ENCODE assay signal across 17 cellular contexts in genomic region chrX:108396188-108396885, GRCh38. TPM values are rescaled to one million over a fixed set of nuclear protein-coding genes. Genes with fewer than 3 reads are reported as not detected.
DNase-seq lines count a peak whose midpoint lies in the region; ATAC-seq and TF ChIP-seq lines count a peak whose summit lies in the region.
"Had no signal": no experiment of that assay in that cellular context is flagged by ENCODE, and none has a peak within 500 bp of the region (broad histone marks: within the 10 kb centered on the region; RNA-seq: fewer than 3 reads in every experiment).

No MANE protein-coding gene starts in this region.

- no peak overlapping the region for H3K9ac ChIP-seq in endodermal cell (ENCODE audit: extremely low read depth, low read length, poor library complexity, severe bottlenecking)

- peaks cover 47% of the 10 kb centered on the region for H3K4me1 Mint-ChIP-seq in endodermal cell
- no peaks in the 10 kb centered on the region for H3K4me1 Mint-ChIP-seq in activated T-cell treated with anti-CD3 and anti-CD28 coated beads, Interleukin-2, amount 50 U/mL, for 4 hours (ENCODE audit: low read depth)

- ATAC-seq in activated T-cell treated with anti-CD3 and anti-CD28 coated beads, Interleukin-2, amount 50 U/mL, for 4 hours = no peak
- ATAC-seq in HG02884 (IDR thresholded peaks at IDR 0.05; ENCODE audit: unreplicated experiment) = no peak

- WGBS in endodermal cell (ENCODE audit: insufficient coverage in 1 of 2, insufficient read length in 1 of 2), 2 experiments = 40 to 70% methylated on average over 1 to 6 of the region's 6 CpGs

- no peaks in the 10 kb centered on the region for H3K27me3 Mint-ChIP-seq in endodermal cell (ENCODE audit: insufficient read depth)
- H3K27me3 Mint-ChIP-seq in activated T-cell treated with anti-CD3 and anti-CD28 coated beads, Interleukin-2, amount 50 U/mL, for 4 hours (ENCODE audit: low read depth) = no peaks in the 10 kb centered on the region

- peaks cover 20% of the 10 kb centered on the region for H3K9me3 ChIP-seq in endodermal cell (ENCODE audit: control insufficient read depth, low read length)
- H3K9me3 ChIP-seq: BE2C, HAP-1, uterus had no signal

- H3K9me3 Mint-ChIP-seq in endodermal cell = peaks cover 24% of the 10 kb centered on the region
- H3K9me3 Mint-ChIP-seq in activated T-cell treated with anti-CD3 and anti-CD28 coated beads, Interleukin-2, amount 50 U/mL, for 4 hours = no peaks in the 10 kb centered on the region
- H3K9me3 Mint-ChIP-seq: activated T-helper 1 cell treated with anti-CD3 and anti-CD28 coated beads, Interleukin-12 subunit alpha, Interleukin-12 subunit beta, Interleukin-2, Interleukin-4 antibody, amounts not matched to agents 30 ng/mL and 10 ng/mL and 1 ng/mL, durations not matched to agents 14 hours and 24 hours and 36 hours had no signal

- no peak overlapping the region for H3K27ac ChIP-seq in endodermal cell (ENCODE audit: low read depth, low read length)
- H3K27ac ChIP-seq: uterus had no signal

- no peaks in the 10 kb centered on the region for H3K27me3 ChIP-seq in endodermal cell (ENCODE audit: control insufficient read depth, insufficient read depth, low read length, poor library complexity, severe bottlenecking)
- H3K27me3 ChIP-seq: BE2C, uterus had no signal

- no peak for TF ChIP-seq CTCF in endodermal cell (conservative IDR thresholded peaks at IDR 0.05)

- H3K36me3 ChIP-seq in endodermal cell (ENCODE audit: control insufficient read depth, insufficient read depth, low read length) = peaks cover 11% of the 10 kb centered on the region
- H3K36me3 ChIP-seq: BE2C, HAP-1, uterus had no signal

- no peak overlapping the region for H3K4me3 ChIP-seq in endodermal cell (ENCODE audit: low read length)
- H3K4me3 ChIP-seq: HAP-1, uterus had no signal

- H3K4me3 Mint-ChIP-seq in endodermal cell = no peak overlapping the region
- no peak overlapping the region for H3K4me3 Mint-ChIP-seq in activated T-cell treated with anti-CD3 and anti-CD28 coated beads, Interleukin-2, amount 50 U/mL, for 4 hours
- H3K4me3 Mint-ChIP-seq: activated T-helper 1 cell treated with anti-CD3 and anti-CD28 coated beads, Interleukin-12 subunit alpha, Interleukin-12 subunit beta, Interleukin-2, Interleukin-4 antibody, amounts not matched to agents 30 ng/mL and 10 ng/mL and 1 ng/mL, durations not matched to agents 14 hours and 24 hours and 36 hours had no signal

- H3K36me3 Mint-ChIP-seq in endodermal cell (ENCODE audit: low read depth) = peaks cover 43% of the 10 kb centered on the region
- H3K36me3 Mint-ChIP-seq in activated T-cell treated with anti-CD3 and anti-CD28 coated beads, Interleukin-2, amount 50 U/mL, for 4 hours (ENCODE audit: insufficient read depth) = no peaks in the 10 kb centered on the region

- no peaks in the 10 kb centered on the region for H3K4me1 ChIP-seq in endodermal cell (ENCODE audit: control insufficient read depth, insufficient read depth, low read length)
- H3K4me1 ChIP-seq: BE2C, uterus had no signal

- peak overlapping the region; percentile 88 for H3K27ac Mint-ChIP-seq in endodermal cell
- H3K27ac Mint-ChIP-seq: activated T-helper 1 cell treated with anti-CD3 and anti-CD28 coated beads, Interleukin-12 subunit alpha, Interleukin-12 subunit beta, Interleukin-2, Interleukin-4 antibody, amounts not matched to agents 30 ng/mL and 10 ng/mL and 1 ng/mL, durations not matched to agents 14 hours and 24 hours and 36 hours had no signal

- peak; percentile 22 for DNase-seq in EH (ENCODE audit: low read depth)
- DNase-seq in M059J (ENCODE audit: low read depth) = peak; percentile 68
- peak; percentile 66 for DNase-seq in endodermal cell
- peak; percentile 16 for DNase-seq in left kidney (ENCODE audit: low read depth, low spot score)
- DNase-seq in activated CD4-positive, CD25-positive, alpha-beta regulatory T cell treated with anti-CD3 and anti-CD28 coated beads, Interleukin-2, amount 50 U/mL, for 72 hours = no peak
- DNase-seq in occipital lobe (lab: John Stamatoyannopoulos, UW) = no peak
- no peak for DNase-seq in activated T-cell treated with anti-CD3 and anti-CD28 coated beads, Interleukin-2, amount 50 U/mL, for 4 hours
- DNase-seq: activated CD4-positive, alpha-beta T cell treated with anti-CD3 and anti-CD28 coated beads, Interleukin-2, amount 50 U/mL, for 4 hours; amygdala; BE2C; NCI-H1436; NCI-H526 treated with DMSO at 0.1 percent for 48 hours; stimulated activated CD4-positive, alpha-beta T cell treated with anti-CD3 and anti-CD28 coated beads, Interleukin-2, amount 100 ng/mL, for 48 hours; uterus had no signal

RNA-seq across cellular contexts. Expression of gene COL4A6, which starts 41.9 kb away (rescaled TPM):
- 0.47 and 0.94 TPM in 2 replicates for total RNA-seq in M059J (2014; rRNA removed; shearing (Covaris generic))
- total RNA-seq in endodermal cell (100 to 1,000 TPM; 205 to 338 TPM), occipital lobe (4.2 TPM)
- polyA plus RNA-seq in endodermal cell (2013, experiment 1 of 2) = 32.1 TPM
- polyA plus RNA-seq in endodermal cell (2013, experiment 2 of 2) = 35.7 TPM
- total RNA-seq in activated T-cell treated with anti-CD3 and anti-CD28 coated beads, Interleukin-2, amount 50 U/mL, for 4 hours = under 1 TPM in 1 of 3 donors, not detected in 2; 0.05 TPM
- total RNA-seq: activated T-helper 1 cell treated with anti-CD3 and anti-CD28 coated beads, Interleukin-12 subunit alpha, Interleukin-12 subunit beta, Interleukin-2, Interleukin-4 antibody, amounts not matched to agents 30 ng/mL and 10 ng/mL and 1 ng/mL, durations not matched to agents 14 hours and 24 hours and 36 hours had no signal

RNA-seq across cellular contexts. Expression of gene COL4A5, which starts 43.3 kb away (rescaled TPM):
- 2.2 and 7.2 TPM in 2 replicates for total RNA-seq in M059J (2014; rRNA removed; shearing (Covaris generic))
- total RNA-seq in endodermal cell = 100 to 1,000 TPM; 212 to 365 TPM
- polyA plus RNA-seq in endodermal cell (2013, experiment 1 of 2) = 58.2 TPM
- polyA plus RNA-seq in endodermal cell (2013, experiment 2 of 2) = 60.1 TPM
- 17.8 TPM for total RNA-seq in occipital lobe
- under 1 TPM; 0.08 to 0.42 (median 0.33) TPM for total RNA-seq in activated T-cell treated with anti-CD3 and anti-CD28 coated beads, Interleukin-2, amount 50 U/mL, for 4 hours
- total RNA-seq: activated T-helper 1 cell treated with anti-CD3 and anti-CD28 coated beads, Interleukin-12 subunit alpha, Interleukin-12 subunit beta, Interleukin-2, Interleukin-4 antibody, amounts not matched to agents 30 ng/mL and 10 ng/mL and 1 ng/mL, durations not matched to agents 14 hours and 24 hours and 36 hours had no signal

Comparison
In these comparisons a context has a peak if more than half of its experiments do, and no peak if none do; other contexts are left out.
1. DNase-seq: peak in EH (single experiment), M059J (single experiment), endodermal cell (single experiment) and left kidney (single experiment); none in activated CD4-positive, CD25-positive, alpha-beta regulatory T cell treated with anti-CD3 and anti-CD28 coated beads, Interleukin-2, amount 50 U/mL, for 72 hours (single experiment), occipital lobe (single experiment) and activated T-cell treated with anti-CD3 and anti-CD28 coated beads, Interleukin-2, amount 50 U/mL, for 4 hours (single experiment).
2. RNA of gene COL4A6, which starts 41.9 kb away (total RNA-seq): 205 to 338 TPM in endodermal cell; 4.2 TPM in occipital lobe (single experiment), 0.47 to 0.94 TPM in M059J and 0.05 TPM in activated T-cell treated with anti-CD3 and anti-CD28 coated beads, Interleukin-2, amount 50 U/mL, for 4 hours; every median in the first group is over 10 times any median in the second.
3. RNA of gene COL4A5, which starts 43.3 kb away (total RNA-seq): 212 to 365 TPM in endodermal cell; 17.8 TPM in occipital lobe (single experiment), 2.2 to 7.2 TPM in M059J and 0.08 to 0.42 TPM in activated T-cell treated with anti-CD3 and anti-CD28 coated beads, Interleukin-2, amount 50 U/mL, for 4 hours; every median in the first group is over 10 times any median in the second.